Comparison of ENCODE assay signal across 8 cellular contexts in genomic region chr18:76494541-76495403, GRCh38. TPM values are rescaled to one million over a fixed set of nuclear protein-coding genes. Genes with fewer than 3 reads are reported as not detected.
DNase-seq lines count a peak whose midpoint lies in the region; ATAC-seq and TF ChIP-seq lines count a peak whose summit lies in the region.

TSS of gene ZNF516 (minus strand) at chr18:76495242. CDS start at chr18:76443054, 52,188 bp downstream.

- peak within 1 kb of the TSS; percentile 83 for H4K8ac ChIP-seq in mesenchymal stem cell (ENCODE audit: low read length)

- H3K9me3 Mint-ChIP-seq in effector memory CD8-positive, alpha-beta T cell: no peaks in the 10 kb centered on the region

- peak within 1 kb of the TSS; percentile 96 for H3K9ac ChIP-seq in mesenchymal stem cell (ENCODE audit: low read length)

- H3K4me1 ChIP-seq in SJCRH30: no peaks in the 10 kb centered on the region
- H3K4me1 ChIP-seq in mesenchymal stem cell (ENCODE audit: control insufficient read depth, insufficient read depth, low read depth, low read length): peaks cover 18% of the 10 kb centered on the region
- H3K4me1 ChIP-seq in thyroid gland: peaks cover 4 to 9% of the 10 kb centered on the region in 2 donors

- H2AFZ ChIP-seq in mesenchymal stem cell (ENCODE audit: low read depth, low read length): peak within 1 kb of the TSS; percentile 93

- DNase-seq in DMS53 treated with DMSO at 0.1 percent for 48 hours (lab: John Stamatoyannopoulos, UW; ENCODE audit: unreplicated experiment) (peak; percentile 63), SJCRH30 (peak; percentile 15 to 36), mesenchymal stem cell (peak; percentile 64), thyroid gland (peak; percentile 46 to 49), 8988T (no peak)
- no peak for DNase-seq in effector memory CD8-positive, alpha-beta T cell

- H3K79me1 ChIP-seq in mesenchymal stem cell (replicated peaks; ENCODE audit: low read length, poor library complexity, severe bottlenecking): peaks cover 8% of the 10 kb centered on the region

- H3K4me3 ChIP-seq in SJCRH30 (peak within 1 kb of the TSS; percentile 59), mesenchymal stem cell (ENCODE audit: insufficient read depth in 1 of 2, low read depth in 1 of 2, low read length in 2 of 2) (peak within 1 kb of the TSS; percentile 88 to 97), thyroid gland (replicated peaks in 1 of 3) (peak within 1 kb of the TSS; percentile 47 to 93 (median 65))

- peak within 1 kb of the TSS; percentile 94 to 99 for H3K18ac ChIP-seq in mesenchymal stem cell (ENCODE audit: low read depth in 1 of 2, low read length in 2 of 2)

- no peak for TF ChIP-seq POLR2A in thyroid gland (IDR thresholded peaks at IDR 0.05)

- peak within 1 kb of the TSS; percentile 95 to 100 for H3K4ac ChIP-seq in mesenchymal stem cell (ENCODE audit: low read depth in 1 of 2, low read length in 2 of 2)

- H3K27ac Mint-ChIP-seq in effector memory CD8-positive, alpha-beta T cell: peak within 1 kb of the TSS in 1 of 2 donors; percentile 51

- H3K27ac ChIP-seq in SJCRH30 (no peak within 1 kb of the TSS; the same call in 1 of the 2 replicates), mesenchymal stem cell (ENCODE audit: low read length, poor library complexity, severe bottlenecking) (peak within 1 kb of the TSS; percentile 94), thyroid gland (peak within 1 kb of the TSS; percentile 85 to 92 (median 92))

- H3K27me3 ChIP-seq in SJCRH30 (no peaks in the 10 kb centered on the region), mesenchymal stem cell (ENCODE audit: control insufficient read depth in 1 of 2, insufficient read depth in 1 of 2, low read length in 2 of 2) (no peaks in the 10 kb centered on the region), thyroid gland (no peaks in the 10 kb centered on the region)

- peak within 1 kb of the TSS in 1 of 2 experiments; percentile 95 for H3K14ac ChIP-seq in mesenchymal stem cell (ENCODE audit: low read length in 2 of 2)

- H3K4me2 ChIP-seq in mesenchymal stem cell (ENCODE audit: low read length, poor library complexity, severe bottlenecking): peak within 1 kb of the TSS; percentile 96

- H2AK5ac ChIP-seq in mesenchymal stem cell (ENCODE audit: low read length, severe bottlenecking): no peak within 1 kb of the TSS

- H3K36me3 Mint-ChIP-seq in effector memory CD8-positive, alpha-beta T cell (ENCODE audit: insufficient read depth): peaks cover 15% of the 10 kb centered on the region

- H2BK12ac ChIP-seq in mesenchymal stem cell (ENCODE audit: low read length in 2 of 2): peak within 1 kb of the TSS; percentile 61 to 84

- H2BK120ac ChIP-seq in mesenchymal stem cell (ENCODE audit: low read depth, low read length): peak within 1 kb of the TSS; percentile 92

- peak within 1 kb of the TSS; percentile 91 for H4K91ac ChIP-seq in mesenchymal stem cell (ENCODE audit: low read length)

- WGBS in mesenchymal stem cell: under 1% methylated on average over 54 of the region's 108 CpGs
- WGBS in thyroid gland, 2 donors: 0 to 1% methylated on average over 16 to 23 of the region's 108 CpGs

- H3K27me3 Mint-ChIP-seq in effector memory CD8-positive, alpha-beta T cell: peaks cover 68 to 71% of the 10 kb centered on the region in 2 donors

- peak within 1 kb of the TSS; percentile 83 to 90 for H3K4me3 Mint-ChIP-seq in effector memory CD8-positive, alpha-beta T cell

- H3K36me3 ChIP-seq in SJCRH30 (no peaks in the 10 kb centered on the region), mesenchymal stem cell (ENCODE audit: control insufficient read depth in 1 of 2, insufficient read depth in 2 of 2, low read depth in 1 of 2, low read length in 2 of 2) (no peaks in the 10 kb centered on the region), thyroid gland (no peaks in the 10 kb centered on the region)

- no peak for TF ChIP-seq CTCF in thyroid gland (IDR thresholded peaks at IDR 0.05)

- intact Hi-C loops in thyroid gland (cut with DNase I): no loop called here

- no peak within 1 kb of the TSS for H2BK15ac ChIP-seq in mesenchymal stem cell (ENCODE audit: low read depth, poor library complexity, severe bottlenecking)

- peaks cover 27 to 32% of the 10 kb centered on the region in 2 donors for H3K4me1 Mint-ChIP-seq in effector memory CD8-positive, alpha-beta T cell (ENCODE audit: low read depth in 2 of 2)

- peak within 1 kb of the TSS; percentile 61 for H2BK5ac ChIP-seq in mesenchymal stem cell (ENCODE audit: low read depth, low read length, poor library complexity, severe bottlenecking)

- ATAC-seq in HG03045 (IDR thresholded peaks at IDR 0.05; ENCODE audit: unreplicated experiment) (peak; percentile 11), GM18517 (IDR thresholded peaks at IDR 0.05; ENCODE audit: unreplicated experiment) (no peak)
- ATAC-seq in effector memory CD8-positive, alpha-beta T cell (replicated peaks): peak; percentile 14

- no peak within 1 kb of the TSS for H3K23ac ChIP-seq in mesenchymal stem cell (ENCODE audit: low read length in 2 of 2)

- H3K9me3 ChIP-seq in SJCRH30 (replicated peaks) (no peaks in the 10 kb centered on the region), mesenchymal stem cell (ENCODE audit: control insufficient read depth, low read length) (no peaks in the 10 kb centered on the region), thyroid gland (no peaks in the 10 kb centered on the region)

RNA-seq across cellular contexts. Expression of gene ZNF516, which starts in this region (rescaled TPM):
- total RNA-seq in SJCRH30 (2014; rRNA removed; shearing (Covaris generic)): 6.3 and 8.2 TPM in 2 replicates
- polyA plus RNA-seq in mesenchymal stem cell (2013, experiment 1 of 2): 13.7 TPM
- 14.9 TPM for polyA plus RNA-seq in mesenchymal stem cell (2013, experiment 2 of 2)
- total RNA-seq in thyroid gland: 10 to 100 TPM; 25.4 to 44.8 (median 28.6) TPM

Comparison
In these comparisons a context has a peak if more than half of its experiments do, and no peak if none do; other contexts are left out.
1. DNase-seq: peak in DMS53 treated with DMSO at 0.1 percent for 48 hours (single experiment), SJCRH30 (2 of 2), mesenchymal stem cell (single experiment) and thyroid gland (2 of 2); none in effector memory CD8-positive, alpha-beta T cell (0 of 3) and 8988T (single experiment).
2. Peak in every context shown above with its lines, with median percentiles within 50 percentile points of each other: H3K4me3 ChIP-seq.